In genomic region chr17:37476431-37477130, GRCh38 we compare ENCODE assay signal across 10 cellular contexts. TPM values are rescaled to one million over a fixed set of nuclear protein-coding genes. Genes with fewer than 3 reads are reported as not detected.
DNase-seq lines count a peak whose midpoint lies in the region; ATAC-seq and TF ChIP-seq lines count a peak whose summit lies in the region.
"Had no signal": no experiment of that assay in that cellular context is flagged by ENCODE, and none has a peak within 500 bp of the region (broad histone marks: within the 10 kb centered on the region; RNA-seq: fewer than 3 reads in every experiment).

No MANE protein-coding gene starts in this region.

- H3K4me1 ChIP-seq in foreskin keratinocyte (peaks cover 27% of the 10 kb centered on the region), HAP-1 (no peaks in the 10 kb centered on the region)

- peak overlapping the region; percentile 46 for H3K27ac ChIP-seq in foreskin keratinocyte

- no peaks in the 10 kb centered on the region for H3K9me3 ChIP-seq in HAP-1

- in situ Hi-C loops in HAP-1 (cut with MboI; ENCODE audit: low sequenced_read_pairs), result no loop called here

- DNase-seq in HCEC 1CT, result peak; percentile 82
- peak; percentile 57 for DNase-seq in SK-N-DZ (ENCODE audit: low spot score)
- DNase-seq in foreskin keratinocyte, result peak; percentile 84 to 94
- DNase-seq in renal cortical epithelial cell (ENCODE audit: low read depth), result peak; percentile 59
- DNase-seq in SKM-1 (lab: John Stamatoyannopoulos, UW; ENCODE audit: unreplicated experiment), result no peak
- DNase-seq in HAP-1 (ENCODE audit: low spot score in 2 of 2), result no peak
- no peak for DNase-seq in ureter (ENCODE audit: low spot score)
- no peak for DNase-seq in amniotic stem cell (lab: John Stamatoyannopoulos, UW)
- DNase-seq: activated T-cell treated with anti-CD3 and anti-CD28 coated beads for 4 hours, endodermal cell had no signal

- no peak overlapping the region for H3K4me3 ChIP-seq in HAP-1

- peaks cover 72% of the 10 kb centered on the region for H3K36me3 ChIP-seq in HAP-1 (replicated peaks)

- no peak for TF ChIP-seq CTCF in foreskin keratinocyte (conservative IDR thresholded peaks at IDR 0.05)

- ATAC-seq in foreskin keratinocyte, result peak; percentile 83

- no peaks in the 10 kb centered on the region for H3K27me3 ChIP-seq in foreskin keratinocyte
- H3K27me3 ChIP-seq in HAP-1 (ENCODE audit: low read depth), result no peaks in the 10 kb centered on the region

RNA-seq across cellular contexts. Expression of gene DUSP14, which starts 13.1 kb away (rescaled TPM):
- polyA plus RNA-seq in SK-N-DZ (2014; cell fraction: cytosol; rRNA removed), result 28.4 and 29.4 TPM in 2 replicates
- polyA plus RNA-seq in SK-N-DZ (2014; cell fraction: nucleus; rRNA removed), result 9.5 and 13.2 TPM in 2 replicates
- 128 and 131 TPM in 2 replicates for total RNA-seq in foreskin keratinocyte
- polyA plus RNA-seq in foreskin keratinocyte, result 117 and 128 TPM in 2 replicates
- total RNA-seq in renal cortical epithelial cell, result 36.5 and 103 TPM in 2 replicates
- total RNA-seq in ureter, result 7.3 TPM

Comparison
In these comparisons a context has a peak if more than half of its experiments do, and no peak if none do; other contexts are left out.
1. DNase-seq: peak in HCEC 1CT (single experiment), SK-N-DZ (single experiment), foreskin keratinocyte (2 of 2) and renal cortical epithelial cell (single experiment); none in SKM-1 (single experiment), HAP-1 (0 of 2), ureter (single experiment) and amniotic stem cell (single experiment).